In genomic region chr7:55415173-55415778, GRCh38 we compare ENCODE assay signal across 8 cellular contexts. TPM values are rescaled to one million over a fixed set of nuclear protein-coding genes. Genes with fewer than 3 reads are reported as not detected.
A peak's percentile ranks its signal among the peaks of the same experiment; 100 is the strongest.
DNase-seq lines count a peak whose midpoint lies in the region; ATAC-seq, FAIRE-seq and TF ChIP-seq lines count a peak whose summit lies in the region.

No MANE protein-coding gene starts in this region.

- no peak overlapping the region for H3K4me2 ChIP-seq in GM12878 (ENCODE audit: control insufficient read depth, insufficient read depth)

- H3K27ac ChIP-seq in GM12878 (ENCODE audit: control insufficient read depth, insufficient read depth) = no peak overlapping the region

- TF ChIP-seq EP300 in GM12878 (IDR thresholded peaks at IDR 0.05; ENCODE audit: borderline replicate concordance in 1 of 2, control insufficient read depth in 1 of 2, low read depth in 2 of 2, low read length in 2 of 2) = no peak

- RAD21 ChIA-PET in GM12878 (lab: Charles Lee; ENCODE audit: unreplicated experiment) = interaction anchor here (0.6 to 4.2 kb wide), 19 partner anchors 17 to 656 kb away, joined by 3 to 68 read pairs (median 4); partner anchors contain the start of genes LANCL2 and SEC61G

- FAIRE-seq in TTC549 (lab: Jason Lieb, UNC) (peak; percentile 83), GM12878 (lab: Jason Lieb, UNC) (peak; percentile 93)

- TF ChIP-seq POLR2A in GM12878 (IDR thresholded peaks at IDR 0.05; ENCODE audit: low read depth, low read length) = no peak

- no peak overlapping the region for H3K9ac ChIP-seq in GM12878 (ENCODE audit: control insufficient read depth, insufficient read depth, low read length)

- no peak overlapping the region for H2AFZ ChIP-seq in GM12878 (ENCODE audit: control insufficient read depth, low read depth, low read length)

- peak; percentile 85 for TF ChIP-seq RAD21 in GM12878 (IDR thresholded peaks at IDR 0.05; ENCODE audit: insufficient read depth, low read depth, low read length)

- H3K9me3 ChIP-seq in GM12878 (replicated peaks; ENCODE audit: control insufficient read depth, insufficient read depth, low read length) = no peaks in the 10 kb centered on the region

- peaks cover 0 to 6% of the 10 kb centered on the region in 2 experiments; a peak in 1 of 4 replicates for H3K36me3 ChIP-seq in GM12878 (ENCODE audit: control insufficient read depth in 2 of 2, insufficient read depth in 2 of 2, low read length in 1 of 2)

- peak; percentile 64 to 76 (median 65) for TF ChIP-seq CTCF in GM12878 (IDR thresholded peaks at IDR 0.05 in 2 of 3, conservative IDR thresholded peaks at IDR 0.05 in 1 of 3; ENCODE audit: control insufficient read depth in 2 of 3, extremely low read depth in 1 of 3, insufficient read depth in 1 of 3, low read depth in 3 of 3, low read length in 3 of 3)

- no peaks in the 10 kb centered on the region for H3K27me3 ChIP-seq in GM12878 (replicated peaks in 1 of 2; ENCODE audit: control insufficient read depth in 2 of 2, insufficient read depth in 2 of 2, low read length in 1 of 2)

- DNase-seq in AG08395 (ENCODE audit: low spot score) (peak; percentile 84), NCI-H2107 (lab: John Stamatoyannopoulos, UW) (peak; percentile 66), GM12878 (ENCODE audit: low read depth, low spot score) (peak; percentile 25), iPS-NIHi11 (ENCODE audit: low spot score) (peak; percentile 87)
- DNase-seq in stimulated activated CD4-positive, alpha-beta T cell treated with anti-CD3 and anti-CD28 coated beads, Interleukin-15, amount 100 ng/mL, for 48 hours (ENCODE audit: low read depth in 2 of 2) = peak; percentile 62 to 75

- SMC1A ChIA-PET in GM12878 (lab: Charles Lee; ENCODE audit: uncharacterized antibody, unreplicated experiment) = interaction anchor here (0.6 to 6.7 kb wide), 28 partner anchors 8 to 644 kb away, joined by 3 to 140 read pairs (median 4); no protein-coding TSS in a partner anchor

- H3K4me3 ChIP-seq in GM12878 = no peak overlapping the region

- BruUV-seq in GM12878 (replicated peaks; lab: Mats Ljungman, UMichigan) = no TSS peak

- WGBS in GM12878 (ENCODE audit: insufficient coverage, insufficient replicate concordance, low lambda C conversion rate, missing lambda C conversion rate) = 31% methylated on average over 6 of the region's 6 CpGs

- intact Hi-C loops in GM12878 (cut with micrococcal nuclease; ENCODE audit: unreplicated experiment) = loop anchor here (1.0 to 5.0 kb wide), 2 partner anchors 135 to 643 kb away; no protein-coding TSS in a partner anchor

- no peaks in the 10 kb centered on the region for H4K20me1 ChIP-seq in GM12878 (ENCODE audit: control insufficient read depth, insufficient read depth)

- POLR2A ChIA-PET in GM12878 (lab: Charles Lee) = interaction anchor here (0.6 to 1.6 kb wide), 3 partner anchors 106 to 137 kb away, joined by 3 to 4 read pairs (median 4); no protein-coding TSS in a partner anchor

- ATAC-seq in GM18520 (IDR thresholded peaks at IDR 0.05; ENCODE audit: unreplicated experiment) (peak; percentile 89), HG03025 (IDR thresholded peaks at IDR 0.05; ENCODE audit: low FRiP score, unreplicated experiment) (peak; percentile 64), GM12878 (peak; percentile 99)

- in situ Hi-C loops in GM12878 (cut with MboI) = loop anchor here (25.0 kb wide), 1 partner anchor 653 kb away; the partner anchor contains the start of gene SEC61G

- CTCF ChIA-PET in GM12878 (lab: Yijun Ruan, JAX) = interaction anchor here (0.6 to 6.9 kb wide), 43 partner anchors 9 to 711 kb away, joined by 3 to 322 read pairs (median 4); partner anchors contain the start of gene SEC61G

- no peaks in the 10 kb centered on the region for H3K4me1 ChIP-seq in GM12878 (ENCODE audit: control insufficient read depth, insufficient read depth, low read length)

- H3K79me2 ChIP-seq in GM12878 (ENCODE audit: control insufficient read depth, insufficient read depth, low read length) = no peaks in the 10 kb centered on the region

TF ChIP-seq in GM12878, 131 proteins besides CTCF, POLR2A, EP300 and RAD21:
- no peak for TF ChIP-seq E4F1 (IDR thresholded peaks at IDR 0.05; ENCODE audit: borderline replicate concordance, partially characterized antibody)
- no peak for TF ChIP-seq BCLAF1 (IDR thresholded peaks at IDR 0.05)
- no peak for TF ChIP-seq TARDBP (IDR thresholded peaks at IDR 0.05; ENCODE audit: borderline replicate concordance)
- peak; percentile 96 for TF ChIP-seq SMC3 (IDR thresholded peaks at IDR 0.05; ENCODE audit: borderline replicate concordance, low read length)
- no peak for TF ChIP-seq CBX3 (IDR thresholded peaks at IDR 0.05; ENCODE audit: borderline replicate concordance, low read depth)
- TF ChIP-seq BHLHE40 (IDR thresholded peaks at IDR 0.05; ENCODE audit: borderline replicate concordance in 1 of 2, low read depth in 2 of 2, low read length in 1 of 2) = peak; percentile 18 to 27; a peak in 1 of 4 replicates
- TF ChIP-seq, protein P1, sequence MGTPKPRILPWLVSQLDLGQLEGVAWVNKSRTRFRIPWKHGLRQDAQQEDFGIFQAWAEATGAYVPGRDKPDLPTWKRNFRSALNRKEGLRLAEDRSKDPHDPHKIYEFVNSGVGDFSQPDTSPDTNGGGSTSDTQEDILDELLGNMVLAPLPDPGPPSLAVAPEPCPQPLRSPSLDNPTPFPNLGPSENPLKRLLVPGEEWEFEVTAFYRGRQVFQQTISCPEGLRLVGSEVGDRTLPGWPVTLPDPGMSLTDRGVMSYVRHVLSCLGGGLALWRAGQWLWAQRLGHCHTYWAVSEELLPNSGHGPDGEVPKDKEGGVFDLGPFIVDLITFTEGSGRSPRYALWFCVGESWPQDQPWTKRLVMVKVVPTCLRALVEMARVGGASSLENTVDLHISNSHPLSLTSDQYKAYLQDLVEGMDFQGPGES (IDR thresholded peaks at IDR 0.05) = no peak
- TF ChIP-seq YY1 (IDR thresholded peaks at IDR 0.05; ENCODE audit: low read depth, low read length) = peak; percentile 25; the same call in 1 of the 2 replicates
- TF ChIP-seq NR2F1 (conservative IDR thresholded peaks at IDR 0.05) = no peak
- TF ChIP-seq RUNX3 (IDR thresholded peaks at IDR 0.05; ENCODE audit: low read length) = 0 out of 2 replicates have a peak, but pooled peaks have one; percentile 17
TF ChIP-seq in GM12878: peak in this region for 4.

RNA-seq across cellular contexts. Expression of gene LANCL2, which starts 50.1 kb away (rescaled TPM):
- total RNA-seq in GM12878 (2013; cell fraction: nucleolus; rRNA removed) = 4.4 and 4.8 TPM in 2 replicates
- total RNA-seq in GM12878 (2014; rRNA removed) (12.9 and 14.3 TPM in 2 replicates), GM12878 (2014; rRNA removed; fragmentation: Illumina TruSeq; extraction: Trizol) (12.3 and 15.3 TPM in 2 replicates), GM12878 (2021) (16.1 and 17.4 TPM in 2 replicates)
- 6.3 TPM for polyA plus RNA-seq in GM12878 (2011; ENCODE audit: low read depth)
- polyA plus RNA-seq in GM12878 (2011; rRNA removed) (17.2 and 28.6 TPM in 2 replicates), GM12878 (2014; fragmentation: Illumina TruSeq; extraction: Trizol) (17.5 and 17.9 TPM in 2 replicates), GM12878 (2014; fragmentation: Nextera tagmentation; extraction: Ambion mirVana) (10 to 100 TPM in 1 of 2 experiments, 1 to 10 TPM in 1; 8.1 to 10.8 TPM), GM12878 (2014; rRNA removed) (12.4 and 15.1 TPM in 2 replicates), GM12878 (2016; fragmentation: Nextera tagmentation; extraction: Ambion mirVana) (10 to 100 TPM; 26.1 to 26.6 TPM)
- polyA plus RNA-seq in GM12878 (2011; cell fraction: cytosol; rRNA removed) = 30.8 and 39.7 TPM in 2 replicates
- polyA plus RNA-seq in GM12878 (2011; cell fraction: nucleus; rRNA removed) = 16.7 and 28.4 TPM in 2 replicates
- polyA plus RNA-seq in GM12878 (2012) = 6.6 and 10.1 TPM in 2 replicates
- polyA minus RNA-seq in GM12878 (2011; rRNA and poly(A)+ RNA removed) = 38.3 and 39.6 TPM in 2 replicates
- polyA minus RNA-seq in GM12878 (2011; cell fraction: cytosol; rRNA and poly(A)+ RNA removed) = 6.9 and 8.4 TPM in 2 replicates
- 4.1 and 9.7 TPM in 2 replicates for polyA minus RNA-seq in GM12878 (2011; cell fraction: nucleus; rRNA and poly(A)+ RNA removed)

Comparison
In these comparisons a context has a peak if more than half of its experiments do, and no peak if none do; other contexts are left out.
1. DNase-seq: peak in every context shown above with its lines; median percentile 87 in iPS-NIHi11; 84 in AG08395; 68 in stimulated activated CD4-positive, alpha-beta T cell treated with anti-CD3 and anti-CD28 coated beads, Interleukin-15, amount 100 ng/mL, for 48 hours; 66 in NCI-H2107; 25 in GM12878.